23 cellular contexts compared by ENCODE assay signal in genomic region chr6:24824142-24824755, GRCh38. TPM values are rescaled to one million over a fixed set of nuclear protein-coding genes. Genes with fewer than 3 reads are reported as not detected.
DNase-seq lines count a peak whose midpoint lies in the region; ATAC-seq, FAIRE-seq and TF ChIP-seq lines count a peak whose summit lies in the region.
"Had no signal": no experiment of that assay in that cellular context is flagged by ENCODE, and none has a peak within 500 bp of the region (broad histone marks: within the 10 kb centered on the region; RNA-seq: fewer than 3 reads in every experiment).

No MANE protein-coding gene starts in this region.

- whole genome bisulfite sequencing in SK-N-SH (ENCODE audit: low lambda C conversion rate), result 81% methylated on average over 5 of the region's 5 CpGs
- 55% methylated on average over 5 of the region's 5 CpGs for whole genome bisulfite sequencing in pancreas, 2 donors

- H3K4me3 Mint-ChIP-seq in effector memory CD8-positive, alpha-beta T cell, result no peak overlapping the region

- CTCF ChIA-PET in SK-N-SH (lab: Yijun Ruan, JAX), result interaction anchor here (1.2 to 1.4 kb wide), 3 partner anchors 10 to 247 kb away, joined by 3 to 5 read pairs (median 4); no protein-coding TSS in a partner anchor

- no peaks in the 10 kb centered on the region for H3K9me2 ChIP-seq in SK-N-SH

- TF ChIP-seq RAD21 in SK-N-SH (IDR thresholded peaks at IDR 0.05; ENCODE audit: low read length), result no peak

- H3K27ac Mint-ChIP-seq in effector memory CD8-positive, alpha-beta T cell, result peak overlapping the region; percentile 32 to 35

- intact Hi-C loops in pancreas (cut with DNase I), result no loop called here

- H2AFZ ChIP-seq in SK-N-SH (ENCODE audit: low read depth), result no peak overlapping the region

- peaks cover 16 to 19% of the 10 kb centered on the region in 2 donors for H3K4me1 Mint-ChIP-seq in effector memory CD8-positive, alpha-beta T cell (ENCODE audit: low read depth in 2 of 2)

- H3K4me3 ChIP-seq in SK-N-SH (ENCODE audit: low read depth in 2 of 2, low read length in 1 of 2) (no peak overlapping the region), pancreas (no peak overlapping the region)
- H3K4me3 ChIP-seq: adrenal gland, mucosa of descending colon had no signal

- no peak for FAIRE-seq in pancreas (lab: Jason Lieb, UNC)
- FAIRE-seq: A204.1, colon, G401.6 had no signal

- no peak for ATAC-seq in SK-N-SH treated with all-trans-retinoic acid at 6 μM for 48 hours
- ATAC-seq in effector memory CD8-positive, alpha-beta T cell (replicated peaks), result no peak
- ATAC-seq in pancreas, result peak; percentile 50 to 69 (median 60)
- no peak for ATAC-seq in HG03095 (IDR thresholded peaks at IDR 0.05; ENCODE audit: unreplicated experiment)
- ATAC-seq: HCT116, mucosa of descending colon, Panc1 had no signal

- no peaks in the 10 kb centered on the region for H3K9me3 Mint-ChIP-seq in effector memory CD8-positive, alpha-beta T cell

- H4K20me1 ChIP-seq in SK-N-SH (ENCODE audit: insufficient read depth), result no peaks in the 10 kb centered on the region

- no peak overlapping the region for H3K27ac ChIP-seq in SK-N-SH (ENCODE audit: low read depth in 2 of 2, low read length in 1 of 2)
- H3K27ac ChIP-seq in pancreas, result peak overlapping the region in 1 of 4 donors; percentile 3
- H3K27ac ChIP-seq: adrenal gland had no signal

- peaks cover 94% of the 10 kb centered on the region for H3K36me3 Mint-ChIP-seq in effector memory CD8-positive, alpha-beta T cell (ENCODE audit: insufficient read depth)

- no peak for TF ChIP-seq EP300 in SK-N-SH (IDR thresholded peaks at IDR 0.05; ENCODE audit: borderline replicate concordance in 1 of 2, low read depth in 1 of 2, low read length in 1 of 2)

- H3K79me2 ChIP-seq in SK-N-SH (ENCODE audit: insufficient read depth), result no peaks in the 10 kb centered on the region

- peaks cover 0 to 5% of the 10 kb centered on the region in 2 experiments; a peak in 1 of 4 replicates for H3K4me1 ChIP-seq in SK-N-SH (ENCODE audit: control insufficient read depth in 1 of 2, insufficient read depth in 2 of 2, low read depth in 1 of 2, low read length in 1 of 2)
- peaks cover 7 to 14% (median 12%) of the 10 kb centered on the region in 3 donors for H3K4me1 ChIP-seq in pancreas
- H3K4me1 ChIP-seq: adrenal gland had no signal

- DNase-seq in SK-N-SH (no peak), NCI-H2171 treated with DMSO at 0.1 percent for 48 hours (lab: John Stamatoyannopoulos, UW) (peak; percentile 82), pancreas (no peak), NOMO-1 (lab: John Stamatoyannopoulos, UW; ENCODE audit: unreplicated experiment in 2 of 2) (no peak), NAMALWA (ENCODE audit: low spot score) (no peak)
- DNase-seq in effector memory CD8-positive, alpha-beta T cell, result no peak
- DNase-seq: activated CD8-positive, alpha-beta memory T cell treated with anti-CD3 and anti-CD28 coated beads, Interleukin-2, amount 50 U/mL, for 4 hours; adrenal gland; hippocampal formation; mucosa of descending colon; NCI-H1092 treated with DMSO at 0.1 percent for 48 hours; posterior cingulate gyrus; stimulated activated CD4-positive, alpha-beta T cell treated with anti-CD3 and anti-CD28 coated beads, Interleukin-12 subunit alpha, Interleukin-12 subunit beta, amount 100 ng/mL, for 4 hours had no signal

- no peaks in the 10 kb centered on the region for H3K27me3 Mint-ChIP-seq in effector memory CD8-positive, alpha-beta T cell

- H3K27me3 ChIP-seq in SK-N-SH (ENCODE audit: insufficient read depth), result no peaks in the 10 kb centered on the region
- H3K27me3 ChIP-seq in pancreas, result no peaks in the 10 kb centered on the region
- H3K27me3 ChIP-seq: adrenal gland had no signal

- H3K9me3 ChIP-seq in SK-N-SH, result no peaks in the 10 kb centered on the region
- H3K9me3 ChIP-seq in pancreas, result no peaks in the 10 kb centered on the region
- H3K9me3 ChIP-seq: mucosa of descending colon had no signal

- no peak overlapping the region for H3K4me2 ChIP-seq in SK-N-SH

- H3F3A ChIP-seq in SK-N-SH (replicated peaks; ENCODE audit: insufficient read depth), result no peaks in the 10 kb centered on the region

- no peak overlapping the region for H3K9ac ChIP-seq in SK-N-SH

- TF ChIP-seq CTCF in SK-N-SH (IDR thresholded peaks at IDR 0.05) (no peak), pancreas (IDR thresholded peaks at IDR 0.05) (no peak)

- POLR2A ChIA-PET in SK-N-SH (lab: Yijun Ruan, JAX), result no interaction called here

- no peaks in the 10 kb centered on the region for H3K36me3 ChIP-seq in SK-N-SH (replicated peaks in 1 of 2; ENCODE audit: control insufficient read depth in 1 of 2, insufficient read depth in 2 of 2, low read length in 1 of 2)
- H3K36me3 ChIP-seq in pancreas, result no peaks in the 10 kb centered on the region
- H3K36me3 ChIP-seq: adrenal gland had no signal

TF ChIP-seq in SK-N-SH treated with all-trans-retinoic acid at 6 μM for 48 hours, 23 proteins besides CTCF, POLR2A, EP300 and RAD21:
- TF ChIP-seq PPARA (CRISPR knock-in tag; IDR thresholded peaks at IDR 0.05; ENCODE audit: borderline replicate concordance), result no peak
- TF ChIP-seq ISL1 (CRISPR knock-in tag; IDR thresholded peaks at IDR 0.05), result peak; percentile 62

TF ChIP-seq in SK-N-SH, 30 proteins besides CTCF, POLR2A, EP300 and RAD21:
- TF ChIP-seq, protein P1, sequence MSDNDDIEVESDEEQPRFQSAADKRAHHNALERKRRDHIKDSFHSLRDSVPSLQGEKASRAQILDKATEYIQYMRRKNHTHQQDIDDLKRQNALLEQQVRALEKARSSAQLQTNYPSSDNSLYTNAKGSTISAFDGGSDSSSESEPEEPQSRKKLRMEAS (IDR thresholded peaks at IDR 0.05; ENCODE audit: low read depth), result no peak
- TF ChIP-seq CHD2 (IDR thresholded peaks at IDR 0.05; ENCODE audit: low read length, partially characterized antibody) (no peak), MXI1 (IDR thresholded peaks at IDR 0.05; ENCODE audit: low read depth, low read length) (no peak), RXRA (IDR thresholded peaks at IDR 0.05; ENCODE audit: borderline replicate concordance, low read depth) (no peak), GATA2 (CRISPR knock-in tag; IDR thresholded peaks at IDR 0.05) (no peak), RFX5 (IDR thresholded peaks at IDR 0.05; ENCODE audit: low read length) (no peak), USF1 (IDR thresholded peaks at IDR 0.05; ENCODE audit: borderline replicate concordance, low read depth) (no peak), TCF12 (IDR thresholded peaks at IDR 0.05) (no peak), FOSL2 (IDR thresholded peaks at IDR 0.05; ENCODE audit: borderline replicate concordance, low read depth) (no peak), POLR2AphosphoS5 (IDR thresholded peaks at IDR 0.05; ENCODE audit: low read depth, low read length) (no peak), YY1 (IDR thresholded peaks at IDR 0.05; ENCODE audit: low read depth) (no peak), MEF2A (IDR thresholded peaks at IDR 0.05; ENCODE audit: borderline replicate concordance, low read depth) (no peak), NRF1 (IDR thresholded peaks at IDR 0.05; ENCODE audit: low read depth, low read length) (no peak), GABPA (IDR thresholded peaks at IDR 0.05; ENCODE audit: low read depth) (no peak), IRF3 (IDR thresholded peaks at IDR 0.05; ENCODE audit: low read depth, low read length) (no peak), NFIC (IDR thresholded peaks at IDR 0.05; ENCODE audit: borderline replicate concordance) (no peak), RCOR1 (IDR thresholded peaks at IDR 0.05; ENCODE audit: low read length) (no peak)
- TF ChIP-seq, protein P2, sequence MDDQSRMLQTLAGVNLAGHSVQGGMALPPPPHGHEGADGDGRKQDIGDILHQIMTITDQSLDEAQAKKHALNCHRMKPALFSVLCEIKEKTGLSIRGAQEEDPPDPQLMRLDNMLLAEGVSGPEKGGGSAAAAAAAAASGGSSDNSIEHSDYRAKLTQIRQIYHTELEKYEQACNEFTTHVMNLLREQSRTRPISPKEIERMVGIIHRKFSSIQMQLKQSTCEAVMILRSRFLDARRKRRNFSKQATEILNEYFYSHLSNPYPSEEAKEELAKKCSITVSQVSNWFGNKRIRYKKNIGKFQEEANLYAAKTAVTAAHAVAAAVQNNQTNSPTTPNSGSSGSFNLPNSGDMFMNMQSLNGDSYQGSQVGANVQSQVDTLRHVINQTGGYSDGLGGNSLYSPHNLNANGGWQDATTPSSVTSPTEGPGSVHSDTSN (IDR thresholded peaks at IDR 0.05), result no peak

RNA-seq across cellular contexts. Expression of gene ARMH2, which starts 25.5 kb away (rescaled TPM):
- polyA plus RNA-seq in SK-N-SH (2012; rRNA removed) (not detected in 2 replicates), pancreas (not detected)
- not detected in 2 replicates for polyA plus RNA-seq in SK-N-SH (2012; cell fraction: cytosol; rRNA removed)
- not detected in 2 replicates for polyA plus RNA-seq in SK-N-SH (2012; cell fraction: nucleus; rRNA removed)
- not detected for total RNA-seq in pancreas
- total RNA-seq: adrenal gland, mucosa of descending colon, NCI-H460, subcutaneous adipose tissue had no signal
- polyA plus RNA-seq: adrenal gland, esophagus had no signal

RNA-seq across cellular contexts. Expression of gene GMNN, which starts 49.5 kb away (rescaled TPM):
- polyA plus RNA-seq in SK-N-SH (2012; rRNA removed) (16.2 and 16.8 TPM in 2 replicates), pancreas (10 to 100 TPM; 44.4 to 57.0 TPM)
- polyA plus RNA-seq in SK-N-SH (2012; cell fraction: cytosol; rRNA removed), result 19.1 and 20.5 TPM in 2 replicates
- polyA plus RNA-seq in SK-N-SH (2012; cell fraction: nucleus; rRNA removed), result 15.2 and 19.7 TPM in 2 replicates
- total RNA-seq in pancreas, result 10 to 100 TPM; 36.5 to 69.4 (median 50.3) TPM

Comparison
In these comparisons a context has a peak if more than half of its experiments do, and no peak if none do; other contexts are left out.
1. ATAC-seq: peak in pancreas (4 of 4); none in SK-N-SH treated with all-trans-retinoic acid at 6 μM for 48 hours (single experiment), effector memory CD8-positive, alpha-beta T cell (single experiment) and HG03095 (single experiment).